ENCODE assay signal across 13 cellular contexts in genomic region chr22:50527921-50528681, GRCh38. TPM values are rescaled to one million over a fixed set of nuclear protein-coding genes. Genes with fewer than 3 reads are reported as not detected.
DNase-seq lines count a peak whose midpoint lies in the region; ATAC-seq and TF ChIP-seq lines count a peak whose summit lies in the region.
"Had no signal": no experiment of that assay in that cellular context is flagged by ENCODE, and none has a peak within 500 bp of the region (broad histone marks: within the 10 kb centered on the region; RNA-seq: fewer than 3 reads in every experiment).

No MANE protein-coding gene starts in this region.

- no peak for ATAC-seq in activated CD8-positive, alpha-beta T cell treated with anti-CD3 and anti-CD28 coated beads for 36 hours
- no peak for ATAC-seq in right lobe of liver

- H3K27ac Mint-ChIP-seq in activated naive CD4-positive, alpha-beta T cell treated with anti-CD3 and anti-CD28 coated beads, Interleukin-2, amount 50 U/mL, for 24 hours: peak overlapping the region; percentile 68
- peak overlapping the region; percentile 88 for H3K27ac Mint-ChIP-seq in activated CD8-positive, alpha-beta T cell treated with anti-CD3 and anti-CD28 coated beads for 36 hours

- H3K4me3 ChIP-seq in right lobe of liver: peak overlapping the region in 1 of 3 donors; percentile 76
- no peak overlapping the region for H3K4me3 ChIP-seq in transverse colon
- H3K4me3 ChIP-seq: GM23248 had no signal

- H3K36me3 Mint-ChIP-seq in activated naive CD4-positive, alpha-beta T cell treated with anti-CD3 and anti-CD28 coated beads, Interleukin-2, amount 50 U/mL, for 24 hours: peaks cover 5% of the 10 kb centered on the region
- H3K36me3 Mint-ChIP-seq in activated CD8-positive, alpha-beta T cell treated with anti-CD3 and anti-CD28 coated beads for 36 hours (ENCODE audit: low read depth): peaks cover 27% of the 10 kb centered on the region

- H3K27me3 ChIP-seq in right lobe of liver: no peaks in the 10 kb centered on the region
- no peaks in the 10 kb centered on the region for H3K27me3 ChIP-seq in transverse colon

- peaks cover 0 to 8% (median under 1%) of the 10 kb centered on the region in 4 donors for H3K36me3 ChIP-seq in right lobe of liver
- H3K36me3 ChIP-seq in transverse colon: peaks cover 0 to 3% (median 0%) of the 10 kb centered on the region in 4 donors

- in situ Hi-C loops in transverse colon (cut with MboI; ENCODE audit: low pct_ligation_motif_present in 1 of 4, low pct_unique_long_range_greater_than_20kb in 1 of 4, low sequenced_read_pairs in 3 of 4): no loop called here

- peak overlapping the region; percentile 74 for H3K4me3 Mint-ChIP-seq in activated naive CD4-positive, alpha-beta T cell treated with anti-CD3 and anti-CD28 coated beads, Interleukin-2, amount 50 U/mL, for 24 hours
- H3K4me3 Mint-ChIP-seq in activated CD8-positive, alpha-beta T cell treated with anti-CD3 and anti-CD28 coated beads for 36 hours: peak overlapping the region; percentile 94

- CTCF ChIA-PET in activated CD8-positive, alpha-beta T cell treated with anti-CD3 and anti-CD28 coated beads for 36 hours (lab: Charles Lee): interaction anchor here (0.9 to 4.3 kb wide), 5 partner anchors 20 to 92 kb away, joined by 3 to 67 read pairs (median 5); partner anchors contain the start of gene SYCE3

- H3K9me3 ChIP-seq in right lobe of liver: no peaks in the 10 kb centered on the region
- H3K9me3 ChIP-seq in transverse colon: no peaks in the 10 kb centered on the region

- 82% methylated on average over 12 of the region's 18 CpGs for WGBS in right lobe of liver (ENCODE audit: insufficient coverage, low coverage, low lambda C conversion rate, missing lambda C conversion rate)
- WGBS in transverse colon (ENCODE audit: low coverage in 1 of 2), 2 donors: 85 to 92% methylated on average over 9 to 18 of the region's 18 CpGs

- H3K4me1 ChIP-seq in right lobe of liver (peaks cover 0 to 25% (median 12%) of the 10 kb centered on the region in 4 donors), transverse colon (peaks cover 21 to 74% (median 60%) of the 10 kb centered on the region in 4 donors)

- intact Hi-C loops in activated CD8-positive, alpha-beta T cell treated with anti-CD3 and anti-CD28 coated beads for 36 hours (cut with micrococcal nuclease): loop anchor here (5.0 kb wide), 1 partner anchor 54 kb away; the partner anchor contains the start of gene CHKB
- intact Hi-C loops in right lobe of liver (cut with DNase I): loop anchor here in 1 of 2 donors (10.0 kb wide), 1 partner anchor 87 kb away; no protein-coding TSS in a partner anchor
- intact Hi-C loops in transverse colon (cut with DNase I; ENCODE audit: low total_unique reads): no loop called here

- POLR2A ChIA-PET in activated CD8-positive, alpha-beta T cell treated with anti-CD3 and anti-CD28 coated beads for 36 hours (lab: Charles Lee): interaction anchor here (0.9 to 6.7 kb wide), 12 partner anchors 9 to 98 kb away, joined by 3 to 175 read pairs (median 7); partner anchors contain the start of genes CHKB, KLHDC7B, LMF2 and NCAPH2

- peaks cover 35% of the 10 kb centered on the region for H3K4me1 Mint-ChIP-seq in activated naive CD4-positive, alpha-beta T cell treated with anti-CD3 and anti-CD28 coated beads, Interleukin-2, amount 50 U/mL, for 24 hours
- peaks cover 31% of the 10 kb centered on the region for H3K4me1 Mint-ChIP-seq in activated CD8-positive, alpha-beta T cell treated with anti-CD3 and anti-CD28 coated beads for 36 hours (ENCODE audit: low read depth)

- no peak for TF ChIP-seq CTCF in activated CD8-positive, alpha-beta T cell treated with anti-CD3 and anti-CD28 coated beads for 36 hours (IDR thresholded peaks at IDR 0.05)
- TF ChIP-seq CTCF in right lobe of liver (IDR thresholded peaks at IDR 0.05) (no peak), transverse colon (IDR thresholded peaks at IDR 0.05) (no peak)

- no peak for TF ChIP-seq EP300 in transverse colon (IDR thresholded peaks at IDR 0.05; ENCODE audit: low read depth)

- H3K9me3 Mint-ChIP-seq in activated naive CD4-positive, alpha-beta T cell treated with anti-CD3 and anti-CD28 coated beads, Interleukin-2, amount 50 U/mL, for 24 hours: no peaks in the 10 kb centered on the region
- no peaks in the 10 kb centered on the region for H3K9me3 Mint-ChIP-seq in activated CD8-positive, alpha-beta T cell treated with anti-CD3 and anti-CD28 coated beads for 36 hours

- no peaks in the 10 kb centered on the region for H3K27me3 Mint-ChIP-seq in activated naive CD4-positive, alpha-beta T cell treated with anti-CD3 and anti-CD28 coated beads, Interleukin-2, amount 50 U/mL, for 24 hours
- H3K27me3 Mint-ChIP-seq in activated CD8-positive, alpha-beta T cell treated with anti-CD3 and anti-CD28 coated beads for 36 hours: no peaks in the 10 kb centered on the region

- DNase-seq in activated naive CD4-positive, alpha-beta T cell treated with Interleukin-2 at 50 U/mL for 16 hours: no peak
- DNase-seq in activated CD8-positive, alpha-beta T cell treated with anti-CD3 and anti-CD28 coated beads for 36 hours: no peak
- DNase-seq in right lobe of liver: peak in 1 of 3 donors; percentile 51
- DNase-seq in transverse colon: no peak
- DNase-seq in activated CD4-positive, CD25-positive, alpha-beta regulatory T cell treated with anti-CD3 and anti-CD28 coated beads, Interleukin-2, amount 50 U/mL, for 72 hours: no peak
- DNase-seq in NCI-H2029 (lab: John Stamatoyannopoulos, UW): no peak
- no peak for DNase-seq in middle frontal gyrus (ENCODE audit: extremely low spot score, low spot score)
- DNase-seq: C1 segment of cervical spinal cord; GM23248; NCI-H1694; SHP77; stimulated activated naive CD4-positive, alpha-beta T cell had no signal

- H3K27ac ChIP-seq in right lobe of liver (peak overlapping the region in 2 of 3 donors; percentile 87 to 94), transverse colon (peak overlapping the region; percentile 94 to 99 (median 98))
- H3K27ac ChIP-seq: GM23248 had no signal

- TF ChIP-seq POLR2A in right lobe of liver (IDR thresholded peaks at IDR 0.05) (no peak), transverse colon (IDR thresholded peaks at IDR 0.05) (no peak)

RNA-seq across cellular contexts. Expression of gene TYMP, which starts 1.7 kb away (rescaled TPM):
- total RNA-seq in activated CD8-positive, alpha-beta T cell treated with anti-CD3 and anti-CD28 coated beads for 36 hours: 10 to 100 TPM; 24.2 to 24.7 TPM
- 100 to 1,000 TPM in 3 of 6 experiments, 10 to 100 TPM in 3; 30.6 to 223 (median 88.2) TPM for total RNA-seq in right lobe of liver
- total RNA-seq in transverse colon: 10 to 100 TPM; 27.5 to 60.7 (median 32.2) TPM

RNA-seq across cellular contexts. Expression of gene SCO2, which starts 2.7 kb away (rescaled TPM):
- total RNA-seq in activated CD8-positive, alpha-beta T cell treated with anti-CD3 and anti-CD28 coated beads for 36 hours: 1 to 10 TPM in 1 of 2 experiments, not detected in 1; 2.7 TPM
- 1 to 10 TPM in 3 of 6 experiments, under 1 TPM in 1, not detected in 2; 0.80 to 4.2 (median 2.5) TPM for total RNA-seq in right lobe of liver
- total RNA-seq in transverse colon: 10 to 100 TPM in 1 of 4 donors, 1 to 10 TPM in 2, not detected in 1; 5.1 to 63.6 (median 5.9) TPM

RNA-seq across cellular contexts. Expression of gene KLHDC7B, which starts 17.6 kb away (rescaled TPM):
- 1 to 10 TPM; 5.8 to 6.8 TPM for total RNA-seq in activated CD8-positive, alpha-beta T cell treated with anti-CD3 and anti-CD28 coated beads for 36 hours
- total RNA-seq in right lobe of liver: 1 to 10 TPM in 2 of 6 experiments, under 1 TPM in 2, not detected in 2; 0.07 to 1.4 (median 0.62) TPM
- total RNA-seq in transverse colon: 1 to 10 TPM in 1 of 4 donors, under 1 TPM in 2, not detected in 1; 0.14 to 1.5 (median 0.32) TPM
- total RNA-seq: GM23248 had no signal

RNA-seq across cellular contexts. Expression of gene NCAPH2, which starts 20.1 kb away (rescaled TPM):
- total RNA-seq in activated CD8-positive, alpha-beta T cell treated with anti-CD3 and anti-CD28 coated beads for 36 hours: 100 to 1,000 TPM; 121 to 126 TPM
- total RNA-seq in right lobe of liver (10 to 100 TPM; 11.4 to 17.3 (median 13.9) TPM), transverse colon (10 to 100 TPM; 26.5 to 64.7 (median 41.6) TPM)

RNA-seq across cellular contexts. Expression of gene LMF2, which starts 20.6 kb away (rescaled TPM):
- 10 to 100 TPM; 48.0 to 48.8 TPM for total RNA-seq in activated CD8-positive, alpha-beta T cell treated with anti-CD3 and anti-CD28 coated beads for 36 hours
- 10 to 100 TPM; 33.2 to 47.6 (median 41.7) TPM for total RNA-seq in right lobe of liver
- 100 to 1,000 TPM in 1 of 4 donors, 10 to 100 TPM in 3; 54.0 to 119 (median 79.9) TPM for total RNA-seq in transverse colon
